Comparison of ENCODE assay signal across 2 cellular contexts in the genomic region with DNA sequence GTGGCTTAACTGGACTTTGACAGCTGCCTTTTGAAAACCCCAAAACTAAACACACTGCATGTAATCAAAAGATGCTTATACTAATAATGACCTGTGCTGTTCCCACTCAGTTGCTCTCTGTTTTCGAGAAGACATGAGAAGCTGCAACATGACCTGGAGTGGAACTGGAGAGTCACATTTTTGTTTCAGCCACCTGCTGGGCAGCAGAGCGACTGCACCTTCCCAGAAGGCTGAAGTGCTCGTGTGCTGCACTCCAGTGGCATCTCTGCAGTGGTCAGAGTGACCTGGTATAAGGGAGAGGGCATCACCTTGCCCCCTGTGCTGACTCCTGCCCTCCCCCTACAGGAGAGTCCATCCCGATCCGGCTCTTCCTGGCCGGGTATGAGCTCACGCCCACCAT.
TF ChIP-seq lines count a peak whose summit lies in the region.

No MANE protein-coding gene starts in this region.

TF ChIP-seq in HCT116, 20 proteins besides CTCF, POLR2A, EP300 and RAD21:
- no peak for TF ChIP-seq SP1 (IDR thresholded peaks at IDR 0.05; ENCODE audit: low read depth)
- no peak for TF ChIP-seq POLR2AphosphoS5 (IDR thresholded peaks at IDR 0.05; ENCODE audit: low read depth, low read length)
- TF ChIP-seq YY1 (IDR thresholded peaks at IDR 0.05; ENCODE audit: extremely low read depth, insufficient replicate concordance, low read depth, low read length): no peak
- no peak for TF ChIP-seq CEBPB (IDR thresholded peaks at IDR 0.05; ENCODE audit: low read depth)
- no peak for TF ChIP-seq CBX3 (IDR thresholded peaks at IDR 0.05; ENCODE audit: low read depth)
- TF ChIP-seq, protein P1, sequence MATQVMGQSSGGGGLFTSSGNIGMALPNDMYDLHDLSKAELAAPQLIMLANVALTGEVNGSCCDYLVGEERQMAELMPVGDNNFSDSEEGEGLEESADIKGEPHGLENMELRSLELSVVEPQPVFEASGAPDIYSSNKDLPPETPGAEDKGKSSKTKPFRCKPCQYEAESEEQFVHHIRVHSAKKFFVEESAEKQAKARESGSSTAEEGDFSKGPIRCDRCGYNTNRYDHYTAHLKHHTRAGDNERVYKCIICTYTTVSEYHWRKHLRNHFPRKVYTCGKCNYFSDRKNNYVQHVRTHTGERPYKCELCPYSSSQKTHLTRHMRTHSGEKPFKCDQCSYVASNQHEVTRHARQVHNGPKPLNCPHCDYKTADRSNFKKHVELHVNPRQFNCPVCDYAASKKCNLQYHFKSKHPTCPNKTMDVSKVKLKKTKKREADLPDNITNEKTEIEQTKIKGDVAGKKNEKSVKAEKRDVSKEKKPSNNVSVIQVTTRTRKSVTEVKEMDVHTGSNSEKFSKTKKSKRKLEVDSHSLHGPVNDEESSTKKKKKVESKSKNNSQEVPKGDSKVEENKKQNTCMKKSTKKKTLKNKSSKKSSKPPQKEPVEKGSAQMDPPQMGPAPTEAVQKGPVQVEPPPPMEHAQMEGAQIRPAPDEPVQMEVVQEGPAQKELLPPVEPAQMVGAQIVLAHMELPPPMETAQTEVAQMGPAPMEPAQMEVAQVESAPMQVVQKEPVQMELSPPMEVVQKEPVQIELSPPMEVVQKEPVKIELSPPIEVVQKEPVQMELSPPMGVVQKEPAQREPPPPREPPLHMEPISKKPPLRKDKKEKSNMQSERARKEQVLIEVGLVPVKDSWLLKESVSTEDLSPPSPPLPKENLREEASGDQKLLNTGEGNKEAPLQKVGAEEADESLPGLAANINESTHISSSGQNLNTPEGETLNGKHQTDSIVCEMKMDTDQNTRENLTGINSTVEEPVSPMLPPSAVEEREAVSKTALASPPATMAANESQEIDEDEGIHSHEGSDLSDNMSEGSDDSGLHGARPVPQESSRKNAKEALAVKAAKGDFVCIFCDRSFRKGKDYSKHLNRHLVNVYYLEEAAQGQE (IDR thresholded peaks at IDR 0.05; ENCODE audit: low read depth): no peak
- TF ChIP-seq SRF (IDR thresholded peaks at IDR 0.05; ENCODE audit: low read depth): no peak
- no peak for TF ChIP-seq JUND (IDR thresholded peaks at IDR 0.05)
- no peak for TF ChIP-seq EGR1 (IDR thresholded peaks at IDR 0.05; ENCODE audit: low read depth)
- TF ChIP-seq EZH2 (IDR thresholded peaks at IDR 0.05): no peak
- TF ChIP-seq ZFX (IDR thresholded peaks at IDR 0.05): no peak
- no peak for TF ChIP-seq FOSL1 (IDR thresholded peaks at IDR 0.05; ENCODE audit: low read depth)

TF ChIP-seq in endothelial cell of umbilical vein, 7 proteins besides CTCF, POLR2A, EP300 and RAD21:
- TF ChIP-seq, protein P2, sequence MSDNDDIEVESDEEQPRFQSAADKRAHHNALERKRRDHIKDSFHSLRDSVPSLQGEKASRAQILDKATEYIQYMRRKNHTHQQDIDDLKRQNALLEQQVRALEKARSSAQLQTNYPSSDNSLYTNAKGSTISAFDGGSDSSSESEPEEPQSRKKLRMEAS (IDR thresholded peaks at IDR 0.05; ENCODE audit: insufficient read depth, insufficient read length): no peak
- TF ChIP-seq EZH2 (IDR thresholded peaks at IDR 0.05; ENCODE audit: borderline replicate concordance, low read depth, low read length, severe bottlenecking): no peak
- no peak for TF ChIP-seq MYC (IDR thresholded peaks at IDR 0.05; ENCODE audit: low read depth, low read length)
- no peak for TF ChIP-seq FOS (IDR thresholded peaks at IDR 0.05; ENCODE audit: borderline replicate concordance, insufficient read depth, low read length)
- no peak for TF ChIP-seq POLR2AphosphoS5 (IDR thresholded peaks at IDR 0.05; ENCODE audit: insufficient read depth, low read depth, low read length)
- TF ChIP-seq JUN (IDR thresholded peaks at IDR 0.05; ENCODE audit: borderline replicate concordance, insufficient read depth, insufficient read length, low read depth): no peak
- no peak for TF ChIP-seq GATA2 (IDR thresholded peaks at IDR 0.05; ENCODE audit: insufficient read depth, insufficient read length, low read depth, low read length)
